Comparison of ENCODE assay signal across 8 cellular contexts in the genomic region with DNA sequence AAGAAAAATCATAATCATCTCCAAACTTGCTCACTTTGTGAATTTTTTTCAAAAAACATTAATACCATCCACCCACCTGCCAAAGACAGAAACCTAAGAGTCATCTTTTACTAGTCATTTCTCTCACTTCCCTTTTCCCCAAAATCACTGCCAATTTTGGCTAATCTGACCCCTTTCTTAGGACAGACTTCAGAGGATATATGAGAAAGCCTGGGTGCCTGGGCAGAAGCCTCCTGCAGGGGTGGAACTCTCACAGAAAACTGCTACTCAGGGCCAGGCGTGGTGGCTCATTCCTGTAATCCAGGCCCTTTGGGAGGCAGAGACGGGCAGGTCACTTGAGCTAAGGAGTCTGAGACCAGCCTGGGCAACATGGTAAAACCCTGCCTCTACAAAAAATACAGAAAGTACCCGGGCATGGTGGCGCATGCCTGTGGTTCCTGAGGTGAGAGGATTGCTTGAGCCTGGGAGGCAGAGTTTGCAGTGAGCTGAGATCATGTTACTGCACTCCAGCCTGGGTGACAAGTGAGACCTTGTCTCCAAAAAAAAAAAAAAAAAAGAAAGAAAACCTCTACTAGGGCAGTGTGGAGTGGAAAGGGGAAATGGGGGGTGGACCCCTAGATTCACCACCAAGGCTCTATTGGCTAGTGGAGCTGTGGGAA. TPM values are rescaled to one million over a fixed set of nuclear protein-coding genes. Genes with fewer than 3 reads are reported as not detected.
DNase-seq lines count a peak whose midpoint lies in the region; ATAC-seq and TF ChIP-seq lines count a peak whose summit lies in the region.

No MANE protein-coding gene starts in this region.

- no peaks in the 10 kb centered on the region for H3K27me3 Mint-ChIP-seq in WTC11 (ENCODE audit: low read depth)

- H3K4me3 Mint-ChIP-seq in WTC11, result peak overlapping the region; percentile 94

- peaks cover 61% of the 10 kb centered on the region for H3K36me3 Mint-ChIP-seq in WTC11

- POLR2A ChIA-PET in WTC11 (lab: Charles Lee), result interaction anchor here (0.6 to 0.8 kb wide), 4 partner anchors 42 to 1052 kb away, joined by 3 to 11 read pairs (median 4); no protein-coding TSS in a partner anchor

- DNase-seq in WTC11 (ENCODE audit: low spot score) (no peak), kidney tubule cell (ENCODE audit: low spot score) (peak; percentile 72), ureter (ENCODE audit: low spot score) (no peak), NCI-H2081 (lab: John Stamatoyannopoulos, UW) (no peak), mesenteric fat pad (ENCODE audit: low spot score) (no peak)

- CTCF ChIA-PET in WTC11 (lab: Charles Lee), result interaction anchor here (0.7 to 1.2 kb wide), 3 partner anchors 63 to 246 kb away, joined by 4 to 8 read pairs (median 4); no protein-coding TSS in a partner anchor

- peak; percentile 32 for ATAC-seq in GM21390 (IDR thresholded peaks at IDR 0.05; ENCODE audit: unreplicated experiment)
- ATAC-seq in HG03565 (IDR thresholded peaks at IDR 0.05; ENCODE audit: unreplicated experiment), result peak; percentile 30
- 0 out of 2 replicates have a peak, but pooled peaks have one; percentile 3 for ATAC-seq in WTC11

- peaks cover 47% of the 10 kb centered on the region for H3K4me1 Mint-ChIP-seq in WTC11

- TF ChIP-seq CTCF in GM12873 (IDR thresholded peaks at IDR 0.05; ENCODE audit: insufficient read depth, low read depth, low read length, missing control alignments) (peak; percentile 23), WTC11 (IDR thresholded peaks at IDR 0.05) (no peak)

- H3K27ac Mint-ChIP-seq in WTC11, result peak overlapping the region; percentile 83

- H3K9me3 Mint-ChIP-seq in WTC11, result no peaks in the 10 kb centered on the region

TF ChIP-seq in WTC11, 78 proteins besides CTCF, POLR2A, EP300 and RAD21:
- no peak for TF ChIP-seq ZNF396 (CRISPR knock-in tag; IDR thresholded peaks at IDR 0.05; ENCODE audit: borderline replicate concordance)
- TF ChIP-seq, protein P1, sequence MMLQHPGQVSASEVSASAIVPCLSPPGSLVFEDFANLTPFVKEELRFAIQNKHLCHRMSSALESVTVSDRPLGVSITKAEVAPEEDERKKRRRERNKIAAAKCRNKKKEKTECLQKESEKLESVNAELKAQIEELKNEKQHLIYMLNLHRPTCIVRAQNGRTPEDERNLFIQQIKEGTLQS (CRISPR knock-in tag; conservative IDR thresholded peaks at IDR 0.05), result no peak
- TF ChIP-seq ETV6 (CRISPR knock-in tag; IDR thresholded peaks at IDR 0.05), result peak; percentile 41; the same call in 1 of the 2 replicates

RNA-seq across cellular contexts. Expression of a gene that starts 3.8 kb away (rescaled TPM):
- total RNA-seq in WTC11 (2021) (180 to 204 TPM (median 194 TPM) in 3 replicates), ureter (66.2 TPM), mesenteric fat pad (54.3 TPM)
